ENCODE assay signal across 15 cellular contexts in genomic region chr4:7151668-7152227, GRCh38. TPM values are rescaled to one million over a fixed set of nuclear protein-coding genes. Genes with fewer than 3 reads are reported as not detected.
A peak's percentile ranks its signal among the peaks of the same experiment; 100 is the strongest.
DNase-seq lines count a peak whose midpoint lies in the region; ATAC-seq and TF ChIP-seq lines count a peak whose summit lies in the region.
"Had no signal": no experiment of that assay in that cellular context is flagged by ENCODE, and none has a peak within 500 bp of the region (broad histone marks: within the 10 kb centered on the region; RNA-seq: fewer than 3 reads in every experiment).

No MANE protein-coding gene starts in this region.

- H3K36me3 Mint-ChIP-seq in GM23338 (ENCODE audit: low read depth) (no peaks in the 10 kb centered on the region), mesothelial cell of epicardium (no peaks in the 10 kb centered on the region)

- H3K27ac Mint-ChIP-seq in GM23338 (no peak overlapping the region), mesothelial cell of epicardium (no peak overlapping the region)
- H3K27ac Mint-ChIP-seq: T-helper 1 cell treated with Interleukin-12 subunit alpha and Interleukin-12 subunit beta and Interleukin-4 antibody, amounts not matched to agents 30 μg/mL and 1 μg/mL, for 36 hours had no signal

- H3K27ac ChIP-seq in 22Rv1 (no peak overlapping the region), GM23338 (ENCODE audit: low read depth) (no peak overlapping the region), aorta (ENCODE audit: low read depth in 1 of 2, low read length in 2 of 2) (no peak overlapping the region)
- H3K27ac ChIP-seq: KMS-11 had no signal

- no peak overlapping the region for H3K4me3 ChIP-seq in GM23338
- no peak overlapping the region for H3K4me3 ChIP-seq in epithelial cell of proximal tubule (ENCODE audit: low read depth, low read length)
- no peak overlapping the region for H3K4me3 ChIP-seq in aorta (ENCODE audit: low read length in 2 of 2)

- no peaks in the 10 kb centered on the region for H3K79me2 ChIP-seq in GM23338 (replicated peaks; ENCODE audit: insufficient read depth)

- no peaks in the 10 kb centered on the region for H4K20me1 ChIP-seq in GM23338 (replicated peaks; ENCODE audit: insufficient read depth)

- ATAC-seq in GM23338: no peak
- no peak for ATAC-seq in aorta (ENCODE audit: low FRiP score)

- H2AFZ ChIP-seq in GM23338: no peak overlapping the region

- H3K36me3 ChIP-seq in GM23338 (ENCODE audit: insufficient read depth) (no peaks in the 10 kb centered on the region), aorta (ENCODE audit: control insufficient read depth in 1 of 2, insufficient read depth in 2 of 2, low read length in 1 of 2) (no peaks in the 10 kb centered on the region)

- TF ChIP-seq CTCF in 22Rv1 (IDR thresholded peaks at IDR 0.05) (peak; percentile 35), GM23338 (conservative IDR thresholded peaks at IDR 0.05; ENCODE audit: low read depth in 2 of 2) (peak; percentile 37 to 45), epithelial cell of proximal tubule (conservative IDR thresholded peaks at IDR 0.05; ENCODE audit: low read depth, low read length) (peak; percentile 26), mesothelial cell of epicardium (IDR thresholded peaks at IDR 0.05; ENCODE audit: unreplicated experiment) (no peak)

- 92 to 94% methylated on average over 12 to 13 of the region's 13 CpGs for WGBS in aorta, 2 donors

- H3K4me1 Mint-ChIP-seq in GM23338 (no peaks in the 10 kb centered on the region; the same call in 1 of the 3 replicates), mesothelial cell of epicardium (peaks cover 32% of the 10 kb centered on the region)

- H3K9me3 Mint-ChIP-seq in GM23338: no peaks in the 10 kb centered on the region
- no peaks in the 10 kb centered on the region for H3K9me3 Mint-ChIP-seq in mesothelial cell of epicardium
- H3K9me3 Mint-ChIP-seq: T-helper 1 cell treated with Interleukin-12 subunit alpha and Interleukin-12 subunit beta and Interleukin-4 antibody, amounts not matched to agents 30 μg/mL and 1 μg/mL, for 36 hours had no signal

- DNase-seq in GM23338 (ENCODE audit: low spot score) (no peak), RPMI8226 (peak; percentile 19), epithelial cell of proximal tubule (ENCODE audit: low read depth) (no peak), H4 (ENCODE audit: low spot score) (no peak), mesothelial cell of epicardium (ENCODE audit: low spot score in 2 of 2, unreplicated experiment in 2 of 2) (no peak), NCI-H2107 treated with DMSO at 0.1 percent for 48 hours (lab: John Stamatoyannopoulos, UW; ENCODE audit: unreplicated experiment) (no peak), aorta (no peak)
- DNase-seq: activated CD4-positive, alpha-beta T cell treated with anti-CD3 and anti-CD28 coated beads for 4 hours; activated T-cell treated with anti-CD3 and anti-CD28 coated beads, Interleukin-2, amount 50 U/mL, for 1 hour; anterior cingulate cortex; DMS153; NCI-H2171 had no signal

- no peaks in the 10 kb centered on the region for H3K9me2 ChIP-seq in GM23338 (ENCODE audit: insufficient read depth)

- H3K27me3 Mint-ChIP-seq in GM23338 (ENCODE audit: insufficient read depth, low read depth, poor library complexity) (peaks cover 15% of the 10 kb centered on the region), mesothelial cell of epicardium (ENCODE audit: low read depth) (no peaks in the 10 kb centered on the region)

- no peaks in the 10 kb centered on the region for H3K4me1 ChIP-seq in GM23338 (ENCODE audit: insufficient read depth)
- no peaks in the 10 kb centered on the region for H3K4me1 ChIP-seq in aorta (ENCODE audit: control insufficient read depth in 1 of 2, insufficient read depth in 2 of 2, low read length in 2 of 2)

- no peaks in the 10 kb centered on the region for H3K9me3 ChIP-seq in aorta (ENCODE audit: control insufficient read depth, low read length)

- intact Hi-C loops in aorta (cut with DNase I): no loop called here

- H3K4me2 ChIP-seq in GM23338: no peak overlapping the region
- H3K4me2 ChIP-seq: KMS-11 had no signal

- H3F3A ChIP-seq in GM23338 (replicated peaks; ENCODE audit: low read depth): no peaks in the 10 kb centered on the region

- no peak overlapping the region for H3K4me3 Mint-ChIP-seq in GM23338
- H3K4me3 Mint-ChIP-seq in mesothelial cell of epicardium: no peak overlapping the region
- H3K4me3 Mint-ChIP-seq: T-helper 1 cell treated with Interleukin-12 subunit alpha and Interleukin-12 subunit beta and Interleukin-4 antibody, amounts not matched to agents 30 μg/mL and 1 μg/mL, for 36 hours had no signal

- H3K27me3 ChIP-seq in GM23338 (ENCODE audit: insufficient read depth) (no peaks in the 10 kb centered on the region), aorta (ENCODE audit: control insufficient read depth in 1 of 2, insufficient read depth in 2 of 2, low read length in 1 of 2) (no peaks in the 10 kb centered on the region)

TF ChIP-seq in GM23338, 12 proteins besides CTCF, POLR2A, EP300 and RAD21 (continues in another document):
- TF ChIP-seq ZNF114 (CRISPR knock-in tag; IDR thresholded peaks at IDR 0.05) (no peak), POLR2AphosphoS5 (IDR thresholded peaks at IDR 0.05; ENCODE audit: low read depth) (no peak), JUNB (IDR thresholded peaks at IDR 0.05; ENCODE audit: unreplicated experiment) (no peak), EZH2 (IDR thresholded peaks at IDR 0.05; ENCODE audit: low read depth, unreplicated experiment) (no peak), EZH2phosphoT487 (IDR thresholded peaks at IDR 0.05; ENCODE audit: unreplicated experiment) (no peak), ZNF462 (CRISPR knock-in tag; IDR thresholded peaks at IDR 0.05) (no peak), ZNF331 (CRISPR knock-in tag; IDR thresholded peaks at IDR 0.05; ENCODE audit: low read depth) (no peak), STAT1 (IDR thresholded peaks at IDR 0.05; ENCODE audit: unreplicated experiment) (no peak)

RNA-seq across cellular contexts. Expression of gene SORCS2, which starts 40.6 kb away (rescaled TPM):
- 2.4 and 8.3 TPM in 2 replicates for total RNA-seq in GM23338 (2014; rRNA removed; shearing (Covaris generic))
- polyA plus RNA-seq in GM23338 (2016; fragmentation: Nextera tagmentation; extraction: Ambion mirVana) (0.30 and 0.47 TPM in 2 replicates), aorta (1 to 10 TPM in 1 of 2 donors, under 1 TPM in 1; 0.05 to 1.4 TPM)
- total RNA-seq in epithelial cell of proximal tubule (0.22 and 0.29 TPM in 2 replicates), mesothelial cell of epicardium (6.8 to 7.1 TPM (median 7.1 TPM) in 3 replicates), aorta (1 to 10 TPM; 2.3 to 8.4 TPM)
- total RNA-seq in H4 (2014; rRNA removed; shearing (Covaris generic)): 0.02 and 0.08 TPM in 2 replicates
